In genomic region chr1:203599875-203600781, GRCh38 we compare ENCODE assay signal across 1 cellular context.
TF ChIP-seq lines count a peak whose summit lies in the region.

No MANE protein-coding gene starts in this region.

TF ChIP-seq in K562, 482 proteins besides CTCF, POLR2A, EP300 and RAD21 (continued from another document and continues in another):
- peak; percentile 27; the same call in 1 of the 2 replicates for TF ChIP-seq VEZF1 (CRISPR knock-in tag; IDR thresholded peaks at IDR 0.05)
- peak; percentile 69 for TF ChIP-seq ZKSCAN8 (CRISPR knock-in tag; IDR thresholded peaks at IDR 0.05)
- TF ChIP-seq NFE2 (IDR thresholded peaks at IDR 0.05; ENCODE audit: low read depth) = no peak
- no peak for TF ChIP-seq POLR2B (IDR thresholded peaks at IDR 0.05; ENCODE audit: low read depth, partially characterized antibody)
- peak; percentile 83 for TF ChIP-seq DIDO1 (tag; IDR thresholded peaks at IDR 0.05; ENCODE audit: low read depth)
- TF ChIP-seq GATA2 (CRISPR knock-in tag; IDR thresholded peaks at IDR 0.05) = no peak
- no peak for TF ChIP-seq DEAF1 (CRISPR knock-in tag; IDR thresholded peaks at IDR 0.05)
- no peak for TF ChIP-seq TRIM24 (IDR thresholded peaks at IDR 0.05)
- TF ChIP-seq KLF6 (CRISPR knock-in tag; IDR thresholded peaks at IDR 0.05; ENCODE audit: borderline replicate concordance) = peak; percentile 97
- TF ChIP-seq JUND (IDR thresholded peaks at IDR 0.05; ENCODE audit: borderline replicate concordance, low read depth, low read length) = no peak
- 0 out of 3 replicates have a peak, but pooled peaks have one; percentile 27 for TF ChIP-seq JUND (tag; IDR thresholded peaks at IDR 0.05; ENCODE audit: borderline replicate concordance, low read depth, low read length)
- peak; percentile 59; the same call in 1 of the 2 replicates for TF ChIP-seq NR2F6 (CRISPR knock-in tag; IDR thresholded peaks at IDR 0.05)
- no peak for TF ChIP-seq ESRRB (CRISPR knock-in tag; IDR thresholded peaks at IDR 0.05; ENCODE audit: borderline replicate concordance)
- TF ChIP-seq ZNF384 (IDR thresholded peaks at IDR 0.05; ENCODE audit: low read depth, low read length) = no peak
- TF ChIP-seq KDM1A (IDR thresholded peaks at IDR 0.05) = no peak
- peak; percentile 83; the same call in 1 of the 2 replicates for TF ChIP-seq FOXO4 (CRISPR knock-in tag; IDR thresholded peaks at IDR 0.05)
- TF ChIP-seq SIN3A (IDR thresholded peaks at IDR 0.05; ENCODE audit: borderline replicate concordance in 2 of 2, control insufficient read depth in 1 of 2, low read depth in 2 of 2, low read length in 2 of 2) = no peak
- peak; percentile 76 for TF ChIP-seq SMAD4 (CRISPR knock-in tag; conservative IDR thresholded peaks at IDR 0.05)
- peak; percentile 88 for TF ChIP-seq ZNF311 (CRISPR knock-in tag; IDR thresholded peaks at IDR 0.05)
- no peak for TF ChIP-seq CBX5 (IDR thresholded peaks at IDR 0.05; ENCODE audit: borderline replicate concordance, low read depth)
- peak; percentile 77 for TF ChIP-seq ATF4 (CRISPR knock-in tag; IDR thresholded peaks at IDR 0.05)
- peak; percentile 89 for TF ChIP-seq IRF9 (tag; IDR thresholded peaks at IDR 0.05)
- no peak for TF ChIP-seq ETV5 (CRISPR knock-in tag; IDR thresholded peaks at IDR 0.05; ENCODE audit: low read depth)
- 0 out of 2 replicates have a peak, but pooled peaks have one; percentile 22 for TF ChIP-seq OTX1 (CRISPR knock-in tag; IDR thresholded peaks at IDR 0.05)
- TF ChIP-seq ZNF165 (CRISPR knock-in tag; IDR thresholded peaks at IDR 0.05; ENCODE audit: borderline replicate concordance) = peak; percentile 69; the same call in 1 of the 2 replicates
- no peak for TF ChIP-seq NR2C1 (IDR thresholded peaks at IDR 0.05)
- peak; percentile 85 for TF ChIP-seq NR2C1 (tag; IDR thresholded peaks at IDR 0.05)
- TF ChIP-seq MEF2D (tag; conservative IDR thresholded peaks at IDR 0.05; ENCODE audit: low read depth) = peak; percentile 95
- TF ChIP-seq BRCA1 (IDR thresholded peaks at IDR 0.05) = no peak
- TF ChIP-seq BRCA1 (CRISPR knock-in tag; IDR thresholded peaks at IDR 0.05) = no peak
- TF ChIP-seq MECOM (CRISPR knock-in tag; IDR thresholded peaks at IDR 0.05) = peak; percentile 61; the same call in 1 of the 2 replicates
- TF ChIP-seq ZNF395 (CRISPR knock-in tag; IDR thresholded peaks at IDR 0.05) = peak; percentile 96
- no peak for TF ChIP-seq PML (IDR thresholded peaks at IDR 0.05; ENCODE audit: low read length)
- peak in 1 of 2 experiments; percentile 95; a peak in 2 of 4 replicates for TF ChIP-seq ZNF639 (CRISPR knock-in tag; conservative IDR thresholded peaks at IDR 0.05 in 1 of 2, IDR thresholded peaks at IDR 0.05 in 1 of 2)
- no peak for TF ChIP-seq ZNF740 (CRISPR knock-in tag; IDR thresholded peaks at IDR 0.05)
- peak in 1 of 2 experiments; percentile 91; a peak in 2 of 4 replicates for TF ChIP-seq ZNF740 (tag; IDR thresholded peaks at IDR 0.05)
- 0 out of 2 replicates have a peak, but pooled peaks have one; percentile 31 for TF ChIP-seq ZNF561 (CRISPR knock-in tag; conservative IDR thresholded peaks at IDR 0.05)
- TF ChIP-seq CREB3 (tag; conservative IDR thresholded peaks at IDR 0.05; ENCODE audit: low read depth) = peak; percentile 96
- no peak for TF ChIP-seq FOXA1 (IDR thresholded peaks at IDR 0.05; ENCODE audit: borderline replicate concordance)
- peak; percentile 92 for TF ChIP-seq E2F3 (CRISPR knock-in tag; IDR thresholded peaks at IDR 0.05)
- TF ChIP-seq ZNF551 (CRISPR knock-in tag; IDR thresholded peaks at IDR 0.05) = no peak
- peak in 1 of 2 experiments; percentile 57; a peak in 1 of 4 replicates for TF ChIP-seq MAZ (CRISPR knock-in tag; conservative IDR thresholded peaks at IDR 0.05 in 1 of 2, IDR thresholded peaks at IDR 0.05 in 1 of 2)
- peak; percentile 15; the same call in 1 of the 2 replicates for TF ChIP-seq TFE3 (CRISPR knock-in tag; IDR thresholded peaks at IDR 0.05)
- TF ChIP-seq ZNF175 (CRISPR knock-in tag; IDR thresholded peaks at IDR 0.05; ENCODE audit: low read depth) = peak; percentile 95
- no peak for TF ChIP-seq RERE (CRISPR knock-in tag; IDR thresholded peaks at IDR 0.05; ENCODE audit: borderline replicate concordance)
- TF ChIP-seq NUFIP1 (IDR thresholded peaks at IDR 0.05; ENCODE audit: partially characterized antibody) = no peak
